ENCODE assay signal across 15 cellular contexts in genomic region chr1:51086496-51087271, GRCh38. TPM values are rescaled to one million over a fixed set of nuclear protein-coding genes. Genes with fewer than 3 reads are reported as not detected.
"Had no signal": no experiment of that assay in that cellular context is flagged by ENCODE, and none has a peak within 500 bp of the region (broad histone marks: within the 10 kb centered on the region; RNA-seq: fewer than 3 reads in every experiment).

No MANE protein-coding gene starts in this region.

- H3K36me3 ChIP-seq: suprapubic skin had no signal

- ATAC-seq: activated CD8-positive, alpha-beta T cell treated with anti-CD3 and anti-CD28 coated beads, Interleukin-2, amount 10 ng/mL, durations not matched to agents 7 days and 5 days; body of pancreas; effector memory CD8-positive, alpha-beta T cell; left lobe of liver; stimulated activated naive CD8-positive, alpha-beta T cell treated with anti-CD3 and anti-CD28 coated beads, Interleukin-15, Interleukin-2, amounts not matched to agents 100 U/mL and 50 U/mL, for 24 hours had no signal

- H3K27me3 ChIP-seq: body of pancreas had no signal

- H3K27ac ChIP-seq: body of pancreas, suprapubic skin, VCaP had no signal

- H3K4me1 ChIP-seq: body of pancreas, suprapubic skin had no signal

- H3K9me3 ChIP-seq: body of pancreas, suprapubic skin had no signal

- DNase-seq: activated CD4-positive, alpha-beta T cell treated with anti-CD3 and anti-CD28 coated beads for 4 hours; activated CD8-positive, alpha-beta T cell treated with anti-CD3 and anti-CD28 coated beads, Interleukin-2, amount 10 ng/mL, durations not matched to agents 7 days and 5 days; activated naive CD4-positive, alpha-beta T cell treated with anti-CD3 and anti-CD28 coated beads, Interleukin-2, amount 50 U/mL, for 16 hours; body of pancreas; effector memory CD8-positive, alpha-beta T cell; erythroblast; stimulated activated CD4-positive, alpha-beta T cell treated with anti-CD3 and anti-CD28 coated beads, Interleukin-2, amount 100 ng/mL, for 48 hours; stimulated activated naive CD8-positive, alpha-beta T cell treated with anti-CD3 and anti-CD28 coated beads, Interleukin-15, Interleukin-2, amounts not matched to agents 100 U/mL and 50 U/mL, for 24 hours had no signal

- H3K4me3 ChIP-seq: body of pancreas, suprapubic skin had no signal

RNA-seq across cellular contexts. Expression of gene C1orf185, which starts 15.3 kb away (rescaled TPM):
- total RNA-seq: activated CD8-positive, alpha-beta T cell treated with anti-CD3 and anti-CD28 coated beads, Interleukin-2, amount 10 ng/mL, durations not matched to agents 7 days and 5 days; body of pancreas; glomerular endothelial cell; left lobe of liver; osteocyte; suprapubic skin; urinary bladder had no signal
- polyA plus RNA-seq: neural cell, urinary bladder had no signal
